Comparison of ENCODE assay signal across 8 cellular contexts in genomic region chr5:150449491-150450339, GRCh38. TPM values are rescaled to one million over a fixed set of nuclear protein-coding genes. Genes with fewer than 3 reads are reported as not detected.
DNase-seq lines count a peak whose midpoint lies in the region; ATAC-seq lines count a peak whose summit lies in the region.

Gene RPS14 (minus strand): TSS chr5:150449739. CDS start chr5:150447733, 2,006 bp downstream.

- ATAC-seq in GM19043 (IDR thresholded peaks at IDR 0.05; ENCODE audit: low read depth, unreplicated experiment) (peak; percentile 88), HG03378 (IDR thresholded peaks at IDR 0.05; ENCODE audit: unreplicated experiment) (peak; percentile 95)

- DNase-seq in Ammon's horn (ENCODE audit: low spot score) (peak; percentile 91), NCI-H446 treated with DMSO at 0.1 percent for 48 hours (lab: John Stamatoyannopoulos, UW) (peak; percentile 89), cerebellum (ENCODE audit: low spot score) (peak; percentile 93), kidney tubule cell (ENCODE audit: low spot score) (peak; percentile 94)
- peak; percentile 93 for DNase-seq in activated CD4-positive, CD25-positive, alpha-beta regulatory T cell treated with anti-CD3 and anti-CD28 coated beads, Interleukin-2, amount 50 U/mL, for 72 hours
- DNase-seq in stimulated activated CD4-positive, alpha-beta T cell treated with anti-CD3 and anti-CD28 coated beads, Interleukin-1b, Interleukin-23, amount 100 ng/mL, for 24 hours (ENCODE audit: low read depth in 4 of 4, low spot score in 1 of 4): peak; percentile 83 to 95 (median 89)

RNA-seq across cellular contexts. Expression of gene RPS14, which starts in this region (rescaled TPM):
- 1,114 TPM for total RNA-seq in cerebellum

Comparison
In these comparisons a context has a peak if more than half of its experiments do, and no peak if none do; other contexts are left out.
1. Peak in every context shown above with its lines: DNase-seq and ATAC-seq.